In the genomic region with DNA sequence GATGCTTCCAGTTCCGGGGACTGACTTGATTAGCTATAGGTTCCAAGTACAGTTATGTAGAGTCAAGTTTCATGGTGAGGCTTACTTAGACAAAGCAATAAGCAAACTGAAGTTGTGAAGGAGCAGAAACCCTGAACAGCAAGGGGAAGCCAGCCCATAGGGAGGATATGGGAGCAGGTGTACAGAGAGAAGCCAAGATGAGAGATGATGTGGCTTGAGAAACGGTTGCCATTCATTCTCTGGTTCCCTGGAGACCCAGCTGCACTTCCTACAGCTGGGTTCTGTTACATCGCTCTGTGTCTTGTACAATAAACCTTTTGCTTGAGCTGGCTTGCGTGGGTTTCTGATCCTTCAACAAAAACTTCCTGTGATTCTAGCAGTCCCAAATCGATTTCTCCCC, we compare ENCODE assay signal across 11 cellular contexts.
DNase-seq lines count a peak whose midpoint lies in the region; ATAC-seq and TF ChIP-seq lines count a peak whose summit lies in the region.
"Had no signal": no experiment of that assay in that cellular context is flagged by ENCODE, and none has a peak within 500 bp of the region (broad histone marks: within the 10 kb centered on the region; RNA-seq: fewer than 3 reads in every experiment).

No MANE protein-coding gene starts in this region.

- H3K27ac Mint-ChIP-seq in brain, result peak overlapping the region; percentile 28 to 94 (median 68)
- H3K27ac Mint-ChIP-seq: stimulated activated effector memory CD8-positive, alpha-beta T cell treated with anti-CD3 and anti-CD28 coated beads, Interleukin-12 subunit alpha, Interleukin-12 subunit beta, amount 100 ng/mL, for 72 hours had no signal

- peak overlapping the region; percentile 57 for H3K4me3 ChIP-seq in BLaER1
- H3K4me3 ChIP-seq in colonic mucosa, result no peak overlapping the region

- TF ChIP-seq CTCF in brain (conservative IDR thresholded peaks at IDR 0.05) (no peak), colonic mucosa (IDR thresholded peaks at IDR 0.05) (no peak)

- H3K4me1 ChIP-seq in BLaER1, result peaks cover 98% of the 10 kb centered on the region
- no peaks in the 10 kb centered on the region for H3K4me1 ChIP-seq in colonic mucosa

- peaks cover 55% of the 10 kb centered on the region for H3K4me1 Mint-ChIP-seq in brain

- H3K9ac ChIP-seq in BLaER1 (peak overlapping the region; percentile 87), colonic mucosa (ENCODE audit: low read depth in 2 of 2, low read length in 2 of 2) (no peak overlapping the region)

- H3K36me3 ChIP-seq in BLaER1, result no peaks in the 10 kb centered on the region
- no peaks in the 10 kb centered on the region for H3K36me3 ChIP-seq in colonic mucosa

- H3K36me3 Mint-ChIP-seq in brain, result no peaks in the 10 kb centered on the region
- H3K36me3 Mint-ChIP-seq: stimulated activated effector memory CD8-positive, alpha-beta T cell treated with anti-CD3 and anti-CD28 coated beads, Interleukin-12 subunit alpha, Interleukin-12 subunit beta, amount 100 ng/mL, for 72 hours had no signal

- no peaks in the 10 kb centered on the region for H4K20me1 ChIP-seq in BLaER1

- DNase-seq in NCI-H748 (lab: John Stamatoyannopoulos, UW; ENCODE audit: unreplicated experiment), result no peak
- no peak for DNase-seq in epidermal melanocyte (ENCODE audit: insufficient read length, low spot score)
- no peak for DNase-seq in SHP77 (lab: John Stamatoyannopoulos, UW)
- no peak for DNase-seq in colonic mucosa
- DNase-seq: GDM1, NCI-H524 treated with DMSO at 0.1 percent for 48 hours had no signal

- H3K4me2 ChIP-seq in BLaER1, result peak overlapping the region; percentile 97

- H3K9me3 ChIP-seq in BLaER1 (no peaks in the 10 kb centered on the region), colonic mucosa (no peaks in the 10 kb centered on the region)

- H3K27me3 ChIP-seq in BLaER1 (no peaks in the 10 kb centered on the region), colonic mucosa (no peaks in the 10 kb centered on the region)

- H3K27ac ChIP-seq in BLaER1 (peak overlapping the region; percentile 99), colonic mucosa (no peak overlapping the region)

- peak; percentile 47 for ATAC-seq in GM19463 (IDR thresholded peaks at IDR 0.05; ENCODE audit: unreplicated experiment)
- ATAC-seq in HG03378 (IDR thresholded peaks at IDR 0.05; ENCODE audit: unreplicated experiment), result peak; percentile 43

- intact Hi-C loops in colonic mucosa (cut with DNase I), result no loop called here

- H3K27me3 Mint-ChIP-seq in brain, result peaks cover 11% of the 10 kb centered on the region

- no peak overlapping the region for H3K4me3 Mint-ChIP-seq in brain
- H3K4me3 Mint-ChIP-seq: stimulated activated effector memory CD8-positive, alpha-beta T cell treated with anti-CD3 and anti-CD28 coated beads, Interleukin-12 subunit alpha, Interleukin-12 subunit beta, amount 100 ng/mL, for 72 hours had no signal

- no peaks in the 10 kb centered on the region for H3K9me3 Mint-ChIP-seq in brain
- H3K9me3 Mint-ChIP-seq: stimulated activated effector memory CD8-positive, alpha-beta T cell treated with anti-CD3 and anti-CD28 coated beads, Interleukin-12 subunit alpha, Interleukin-12 subunit beta, amount 100 ng/mL, for 72 hours had no signal
